In genomic region chr16:71676236-71676635, GRCh38 we compare ENCODE assay signal across 23 cellular contexts. TPM values are rescaled to one million over a fixed set of nuclear protein-coding genes. Genes with fewer than 3 reads are reported as not detected.
"Had no signal": no experiment of that assay in that cellular context is flagged by ENCODE, and none has a peak within 500 bp of the region (broad histone marks: within the 10 kb centered on the region; RNA-seq: fewer than 3 reads in every experiment).

No MANE protein-coding gene starts in this region.

- H3K27me3 ChIP-seq: ascending aorta, breast epithelium, esophagus muscularis mucosa, gastroesophageal sphincter, heart left ventricle, left lung, pancreas, spleen, tibial nerve had no signal

- FAIRE-seq: endothelial cell of umbilical vein, pancreas, urothelium cell line had no signal

- H3K27ac ChIP-seq: ascending aorta, breast epithelium, esophagus muscularis mucosa, gastroesophageal sphincter, heart left ventricle, left lung, pancreas, spleen, tibial nerve had no signal

- H3K4me3 ChIP-seq: ascending aorta, breast epithelium, esophagus muscularis mucosa, gastroesophageal sphincter, heart left ventricle, left lung, pancreas, spleen, tibial nerve had no signal

- ATAC-seq: activated T-cell treated with anti-CD3 and anti-CD28 coated beads, Interleukin-2, amount 50 U/mL, for 4 hours; gastroesophageal sphincter; left lung; pancreas; sciatic nerve; SK-N-SH treated with all-trans-retinoic acid at 6 μM for 48 hours had no signal

- H3K27ac Mint-ChIP-seq: activated naive CD4-positive, alpha-beta T cell treated with anti-CD3 and anti-CD28 coated beads, Interleukin-2, amount 10 ng/mL, durations not matched to agents 7 days and 5 days had no signal

- H3K9me3 Mint-ChIP-seq: activated naive CD4-positive, alpha-beta T cell treated with anti-CD3 and anti-CD28 coated beads, Interleukin-2, amount 10 ng/mL, durations not matched to agents 7 days and 5 days; activated T-cell treated with anti-CD3 and anti-CD28 coated beads, Interleukin-2, amount 50 U/mL, for 4 hours had no signal

- H3K27me3 Mint-ChIP-seq: activated naive CD4-positive, alpha-beta T cell treated with anti-CD3 and anti-CD28 coated beads, Interleukin-2, amount 10 ng/mL, durations not matched to agents 7 days and 5 days had no signal

- DNase-seq: activated CD4-positive, alpha-beta T cell treated with anti-CD3 and anti-CD28 coated beads, Interleukin-2, amount 50 U/mL, for 1 hour; activated naive CD4-positive, alpha-beta T cell treated with anti-CD3 and anti-CD28 coated beads, Interleukin-2, amount 10 ng/mL, durations not matched to agents 7 days and 5 days; activated T-cell treated with anti-CD3 and anti-CD28 coated beads, Interleukin-2, amount 50 U/mL, for 4 hours; effector CD8-positive, alpha-beta T cell; heart left ventricle; left lung; midbrain; pancreas; spleen; stimulated activated naive CD4-positive, alpha-beta T cell; substantia nigra; T-helper 1 cell; T1000 had no signal

- H3K4me3 Mint-ChIP-seq: activated naive CD4-positive, alpha-beta T cell treated with anti-CD3 and anti-CD28 coated beads, Interleukin-2, amount 10 ng/mL, durations not matched to agents 7 days and 5 days; activated T-cell treated with anti-CD3 and anti-CD28 coated beads, Interleukin-2, amount 50 U/mL, for 4 hours had no signal

RNA-seq across cellular contexts. Expression of gene MARVELD3, which starts 50.3 kb away (rescaled TPM):
- total RNA-seq: ascending aorta, endothelial cell of umbilical vein, lung microvascular endothelial cell had no signal
